In the genomic region with DNA sequence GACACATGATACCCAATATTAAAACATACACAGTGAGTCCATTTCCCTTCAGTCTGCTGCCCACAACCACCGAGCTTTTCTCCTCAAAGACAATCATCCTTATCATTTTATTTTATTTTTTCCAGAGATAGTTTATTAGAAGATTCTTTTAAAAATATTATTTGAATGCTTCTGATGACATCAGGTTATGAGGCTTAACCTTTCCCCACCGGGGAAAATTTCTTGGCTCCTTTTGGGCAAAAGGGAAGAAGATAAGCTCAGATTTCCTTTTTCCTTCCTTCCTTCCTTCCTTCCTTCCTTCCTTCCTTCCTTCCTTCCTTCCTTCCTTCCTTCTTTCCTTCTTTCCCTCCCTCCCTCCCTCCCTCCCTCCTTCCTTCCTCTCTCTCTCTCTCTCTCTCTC, we compare ENCODE assay signal across 26 cellular contexts.
"Had no signal": no experiment of that assay in that cellular context is flagged by ENCODE, and none has a peak within 500 bp of the region (broad histone marks: within the 10 kb centered on the region; RNA-seq: fewer than 3 reads in every experiment).

No MANE protein-coding gene starts in this region.

- H3K27ac ChIP-seq: coronary artery, epithelial cell of prostate, gastrocnemius medialis, heart right ventricle, left lung, lower lobe of right lung had no signal

- DNase-seq: effector CD8-positive, alpha-beta T cell; effector memory CD8-positive, alpha-beta T cell; endodermal cell; erythroblast; esophagus squamous epithelium; foreskin fibroblast; foreskin melanocyte; gastrocnemius medialis; glutamatergic neuron; head of caudate nucleus; heart right ventricle; hippocampal formation; left cardiac atrium; left lung; left ventricle myocardium superior; lower lobe of right lung; mesenchymal stem cell; mucosa of descending colon; naive B cell had no signal

- H3K9me3 ChIP-seq: esophagus squamous epithelium, gastrocnemius medialis, left lung, lower lobe of right lung, mucosa of descending colon had no signal

- H3K4me3 ChIP-seq: coronary artery, esophagus squamous epithelium, gastrocnemius medialis, heart right ventricle, left lung, lower lobe of right lung, mucosa of descending colon had no signal

- FAIRE-seq: colon, endometrium, islet of Langerhans, keratinocyte had no signal

- H3K27me3 ChIP-seq: esophagus squamous epithelium, gastrocnemius medialis, heart right ventricle, left lung had no signal

- H3K4me1 ChIP-seq: lower lobe of right lung had no signal

- ATAC-seq: effector memory CD8-positive, alpha-beta T cell; esophagus mucosa; gastrocnemius medialis; heart right ventricle; left cardiac atrium; left lung; left ventricle myocardium superior; lower lobe of right lung; mucosa of descending colon had no signal

- H3K36me3 ChIP-seq: esophagus squamous epithelium, gastrocnemius medialis, heart right ventricle, left lung, lower lobe of right lung had no signal
